In genomic region chr5:174231961-174232487, GRCh38 we compare ENCODE assay signal across 26 cellular contexts.
DNase-seq lines count a peak whose midpoint lies in the region; ATAC-seq, FAIRE-seq and TF ChIP-seq lines count a peak whose summit lies in the region.
"Had no signal": no experiment of that assay in that cellular context is flagged by ENCODE, and none has a peak within 500 bp of the region (broad histone marks: within the 10 kb centered on the region; RNA-seq: fewer than 3 reads in every experiment).

No MANE protein-coding gene starts in this region.

- peaks cover 3% of the 10 kb centered on the region for H3K27me3 Mint-ChIP-seq in osteocyte (ENCODE audit: unreplicated experiment)
- H3K27me3 Mint-ChIP-seq: effector memory CD8-positive, alpha-beta T cell; stimulated activated memory B cell treated with anti-CD40 and anti-IgM and Interleukin-4, amounts not matched to agents 10 μg/mL and 1 μg/mL and 100 μg/mL, for 72 hours had no signal

- FAIRE-seq in HTR-8/SVneo (lab: Jason Lieb, UNC), result no peak
- FAIRE-seq: islet of Langerhans had no signal

- H3K4me3 Mint-ChIP-seq in osteocyte (ENCODE audit: unreplicated experiment), result no peak overlapping the region
- H3K4me3 Mint-ChIP-seq: activated naive CD8-positive, alpha-beta T cell treated with anti-CD3 and anti-CD28 coated beads for 36 hours; CD8-positive, alpha-beta T cell; effector memory CD8-positive, alpha-beta T cell; stimulated activated memory B cell treated with anti-CD40 and anti-IgM and Interleukin-4, amounts not matched to agents 10 μg/mL and 1 μg/mL and 100 μg/mL, for 72 hours had no signal

- H3K4me1 Mint-ChIP-seq in osteocyte (ENCODE audit: unreplicated experiment), result no peaks in the 10 kb centered on the region
- H3K4me1 Mint-ChIP-seq: activated naive CD8-positive, alpha-beta T cell treated with anti-CD3 and anti-CD28 coated beads for 36 hours; stimulated activated memory B cell treated with anti-CD40 and anti-IgM and Interleukin-4, amounts not matched to agents 10 μg/mL and 1 μg/mL and 100 μg/mL, for 72 hours had no signal

- H3K27me3 ChIP-seq in H7 (ENCODE audit: control insufficient read depth, insufficient read depth, low read length), result no peaks in the 10 kb centered on the region
- H3K27me3 ChIP-seq: brain microvascular endothelial cell, gastrocnemius medialis, vagina had no signal

- no peak for TF ChIP-seq CTCF in osteocyte (IDR thresholded peaks at IDR 0.05)

- no peaks in the 10 kb centered on the region for H3K36me3 Mint-ChIP-seq in osteocyte (ENCODE audit: unreplicated experiment)
- H3K36me3 Mint-ChIP-seq: activated naive CD8-positive, alpha-beta T cell treated with anti-CD3 and anti-CD28 coated beads for 36 hours; CD8-positive, alpha-beta T cell; stimulated activated memory B cell treated with anti-CD40 and anti-IgM and Interleukin-4, amounts not matched to agents 10 μg/mL and 1 μg/mL and 100 μg/mL, for 72 hours had no signal

- no peak for ATAC-seq in HG02610 (IDR thresholded peaks at IDR 0.05; ENCODE audit: unreplicated experiment)
- ATAC-seq: CD8-positive, alpha-beta T cell; effector memory CD8-positive, alpha-beta T cell; esophagus mucosa; gastrocnemius medialis; psoas muscle; stimulated activated memory B cell treated with anti-CD40 and anti-IgM and Interleukin-4, amounts not matched to agents 10 μg/mL and 1 μg/mL and 100 μg/mL, for 72 hours had no signal

- peaks cover 5% of the 10 kb centered on the region for H3K9me3 Mint-ChIP-seq in osteocyte (ENCODE audit: unreplicated experiment)
- H3K9me3 Mint-ChIP-seq: activated naive CD8-positive, alpha-beta T cell treated with anti-CD3 and anti-CD28 coated beads for 36 hours; CD8-positive, alpha-beta T cell had no signal

- no peak overlapping the region for H3K4me3 ChIP-seq in H7 (ENCODE audit: insufficient read depth, low read depth, low read length)
- H3K4me3 ChIP-seq: gastrocnemius medialis, GM23248, psoas muscle, vagina had no signal

- H3K36me3 ChIP-seq in H7 (replicated peaks; ENCODE audit: control insufficient read depth, insufficient read depth, low read length), result no peaks in the 10 kb centered on the region
- H3K36me3 ChIP-seq: brain microvascular endothelial cell, gastrocnemius medialis, vagina, WERI-Rb-1 had no signal

- H3K27ac Mint-ChIP-seq in osteocyte (ENCODE audit: unreplicated experiment), result no peak overlapping the region
- H3K27ac Mint-ChIP-seq: activated naive CD8-positive, alpha-beta T cell treated with anti-CD3 and anti-CD28 coated beads for 36 hours; activated T-helper 2 cell treated with anti-CD3 and anti-CD28 coated beads, Interferon-gamma antibody, Interleukin-2, Interleukin-4, amounts not matched to agents 10 μg/mL and 5 μg/mL and 100 μg/mL, durations not matched to agents 14 hours and 24 hours and 36 hours; CD8-positive, alpha-beta T cell; effector memory CD8-positive, alpha-beta T cell; stimulated activated memory B cell treated with anti-CD40 and anti-IgM and Interleukin-4, amounts not matched to agents 10 μg/mL and 1 μg/mL and 100 μg/mL, for 72 hours had no signal

- DNase-seq in A172 (ENCODE audit: low spot score), result peak; percentile 87
- peak; percentile 91 for DNase-seq in Daoy (ENCODE audit: low read depth)
- DNase-seq in RPMI7951 (ENCODE audit: low read depth), result peak; percentile 92
- DNase-seq in dermis blood vessel endothelial cell, result peak; percentile 1
- no peak for DNase-seq in H7
- DNase-seq in HTR-8/SVneo (ENCODE audit: insufficient read length, low spot score), result no peak
- no peak for DNase-seq in osteocyte (ENCODE audit: extremely low spot score, unreplicated experiment)
- DNase-seq: activated CD4-positive, alpha-beta T cell treated with anti-CD3 and anti-CD28 coated beads, Interleukin-2, amount 50 U/mL, for 1 hour; activated naive CD8-positive, alpha-beta T cell treated with anti-CD3 and anti-CD28 coated beads for 36 hours; brain microvascular endothelial cell; CD8-positive, alpha-beta T cell; DND-41; effector memory CD8-positive, alpha-beta T cell; gastrocnemius medialis; GM23248; NCI-H69; psoas muscle; SHP77; stimulated activated CD4-positive, alpha-beta T cell treated with anti-CD3 and anti-CD28 coated beads, Interleukin-1b, Interleukin-23, amount 100 ng/mL, for 48 hours; WERI-Rb-1 had no signal

Comparison
In these comparisons a context has a peak if more than half of its experiments do, and no peak if none do; other contexts are left out.
1. DNase-seq: peak in A172 (single experiment), Daoy (single experiment), RPMI7951 (single experiment) and dermis blood vessel endothelial cell (single experiment); none in H7 (single experiment), HTR-8/SVneo (single experiment) and osteocyte (single experiment).